ENCODE assay signal across 24 cellular contexts in genomic region chr15:34284937-34285336, GRCh38. TPM values are rescaled to one million over a fixed set of nuclear protein-coding genes. Genes with fewer than 3 reads are reported as not detected.
DNase-seq lines count a peak whose midpoint lies in the region; ATAC-seq, FAIRE-seq and TF ChIP-seq lines count a peak whose summit lies in the region.
"Had no signal": no experiment of that assay in that cellular context is flagged by ENCODE, and none has a peak within 500 bp of the region (broad histone marks: within the 10 kb centered on the region; RNA-seq: fewer than 3 reads in every experiment).

No MANE protein-coding gene starts in this region.

- H3K27ac Mint-ChIP-seq in activated T-cell treated with anti-CD3 and anti-CD28 coated beads, Interleukin-2, amount 50 U/mL, for 24 hours: peak overlapping the region; percentile 63

- no peak overlapping the region for H3K4me3 Mint-ChIP-seq in activated T-cell treated with anti-CD3 and anti-CD28 coated beads, Interleukin-2, amount 50 U/mL, for 24 hours
- H3K4me3 Mint-ChIP-seq: CD14-positive monocyte had no signal

- ATAC-seq in GM19395 (IDR thresholded peaks at IDR 0.05; ENCODE audit: unreplicated experiment) (no peak), HG02588 (IDR thresholded peaks at IDR 0.05; ENCODE audit: unreplicated experiment) (no peak)

- H3K4me1 Mint-ChIP-seq in activated T-cell treated with anti-CD3 and anti-CD28 coated beads, Interleukin-2, amount 50 U/mL, for 24 hours (ENCODE audit: low read depth): peaks cover 21% of the 10 kb centered on the region

- DNase-seq in activated T-cell treated with anti-CD3 and anti-CD28 coated beads, Interleukin-2, amount 50 U/mL, for 24 hours: no peak
- DNase-seq in activated T-cell treated with anti-CD3 and anti-CD28 coated beads, Interleukin-2, amount 50 U/mL, for 48 hours: no peak
- DNase-seq in OCI-M1 (lab: John Stamatoyannopoulos, UW) (peak; percentile 85), choroid plexus epithelial cell (ENCODE audit: low read depth) (peak; percentile 25), small intestine (peak; percentile 16), GM13977 (ENCODE audit: low spot score) (no peak)
- DNase-seq: activated CD4-positive, alpha-beta T cell treated with anti-CD3 and anti-CD28 coated beads, Interleukin-2, amount 50 U/mL, for 4 hours; foreskin fibroblast; GDM1; GOT3; MV-4-11; NCI-H1694 treated with DMSO at 0.1 percent for 48 hours; NCI-H748 treated with DMSO at 0.1 percent for 48 hours; occipital lobe; stimulated activated CD4-positive, alpha-beta T cell treated with anti-CD3 and anti-CD28 coated beads, Interleukin-12 subunit alpha, Interleukin-12 subunit beta, amount 100 ng/mL, for 4 hours; stimulated activated CD8-positive, alpha-beta memory T cell treated with anti-CD3 and anti-CD28 coated beads, Interleukin-4, amount 100 ng/mL, for 48 hours had no signal

- no peaks in the 10 kb centered on the region for H3K36me3 ChIP-seq in small intestine (ENCODE audit: control insufficient read depth in 2 of 2, insufficient read depth in 2 of 2, low read length in 2 of 2)
- H3K36me3 ChIP-seq: right atrium auricular region, suprapubic skin had no signal

- peaks cover 16% of the 10 kb centered on the region for H3K36me3 Mint-ChIP-seq in activated T-cell treated with anti-CD3 and anti-CD28 coated beads, Interleukin-2, amount 50 U/mL, for 24 hours (ENCODE audit: low read depth)

- no peaks in the 10 kb centered on the region for H3K27me3 Mint-ChIP-seq in activated T-cell treated with anti-CD3 and anti-CD28 coated beads, Interleukin-2, amount 50 U/mL, for 24 hours

- H3K4me3 ChIP-seq in choroid plexus epithelial cell (ENCODE audit: low read depth, low read length): no peak overlapping the region
- H3K4me3 ChIP-seq in small intestine (ENCODE audit: low read depth in 1 of 2, low read length in 2 of 2): no peak overlapping the region
- H3K4me3 ChIP-seq: hepatocyte, right atrium auricular region, suprapubic skin had no signal

- TF ChIP-seq CTCF in choroid plexus epithelial cell (conservative IDR thresholded peaks at IDR 0.05; ENCODE audit: low read depth, low read length): no peak
- TF ChIP-seq CTCF in GM13977 (IDR thresholded peaks at IDR 0.05; ENCODE audit: extremely low read depth, insufficient read depth, missing control alignments): no peak

- FAIRE-seq in small intestine (lab: Jason Lieb, UNC): no peak

- WGBS in small intestine, 3 donors: 16 to 65% (median 30%) methylated on average over 2 of the region's 2 CpGs

- no peaks in the 10 kb centered on the region for H3K27me3 ChIP-seq in small intestine (ENCODE audit: control insufficient read depth in 2 of 2, insufficient read depth in 2 of 2, low read length in 2 of 2)
- H3K27me3 ChIP-seq: hepatocyte, right atrium auricular region, suprapubic skin had no signal

- in situ Hi-C loops in GM13977 (cut with MboI; ENCODE audit: low pct_unique_long_range_greater_than_20kb, low sequenced_read_pairs, unreplicated experiment): no loop called here

- H3K27ac ChIP-seq in small intestine (ENCODE audit: low read depth in 1 of 2, low read length in 1 of 2): no peak overlapping the region
- H3K27ac ChIP-seq: epithelial cell of prostate, hepatocyte, KMS-11, right atrium auricular region, suprapubic skin had no signal

- H3K9me3 ChIP-seq in small intestine (ENCODE audit: control insufficient read depth, low read depth): no peaks in the 10 kb centered on the region
- H3K9me3 ChIP-seq: right atrium auricular region, suprapubic skin had no signal

- H3K9me3 Mint-ChIP-seq in activated T-cell treated with anti-CD3 and anti-CD28 coated beads, Interleukin-2, amount 50 U/mL, for 24 hours: no peaks in the 10 kb centered on the region

- H3K4me1 ChIP-seq in small intestine (ENCODE audit: control insufficient read depth in 2 of 2, insufficient read depth in 1 of 2, low read depth in 1 of 2, low read length in 1 of 2): no peaks in the 10 kb centered on the region
- H3K4me1 ChIP-seq: right atrium auricular region, suprapubic skin had no signal

RNA-seq across cellular contexts. Expression of gene SLC12A6, which starts 52.6 kb away (rescaled TPM):
- polyA plus RNA-seq in small intestine: 1 to 10 TPM; 3.5 to 6.5 (median 5.1) TPM

RNA-seq across cellular contexts. Expression of gene NOP10, which starts 58.0 kb away (rescaled TPM):
- polyA plus RNA-seq in small intestine: 100 to 1,000 TPM; 257 to 422 (median 418) TPM

RNA-seq across cellular contexts. Expression of gene NUTM1, which starts 58.2 kb away (rescaled TPM):
- polyA plus RNA-seq in small intestine: under 1 TPM in 1 of 3 donors, not detected in 2; 0.01 TPM
- polyA plus RNA-seq: CD14-positive monocyte, hepatocyte had no signal

Comparison
In these comparisons a context has a peak if more than half of its experiments do, and no peak if none do; other contexts are left out.
1. DNase-seq: peak in OCI-M1 (single experiment), choroid plexus epithelial cell (single experiment) and small intestine (single experiment); none in activated T-cell treated with anti-CD3 and anti-CD28 coated beads, Interleukin-2, amount 50 U/mL, for 24 hours (single experiment), activated T-cell treated with anti-CD3 and anti-CD28 coated beads, Interleukin-2, amount 50 U/mL, for 48 hours (0 of 2) and GM13977 (single experiment).